ENCODE assay signal across 17 cellular contexts in the genomic region with DNA sequence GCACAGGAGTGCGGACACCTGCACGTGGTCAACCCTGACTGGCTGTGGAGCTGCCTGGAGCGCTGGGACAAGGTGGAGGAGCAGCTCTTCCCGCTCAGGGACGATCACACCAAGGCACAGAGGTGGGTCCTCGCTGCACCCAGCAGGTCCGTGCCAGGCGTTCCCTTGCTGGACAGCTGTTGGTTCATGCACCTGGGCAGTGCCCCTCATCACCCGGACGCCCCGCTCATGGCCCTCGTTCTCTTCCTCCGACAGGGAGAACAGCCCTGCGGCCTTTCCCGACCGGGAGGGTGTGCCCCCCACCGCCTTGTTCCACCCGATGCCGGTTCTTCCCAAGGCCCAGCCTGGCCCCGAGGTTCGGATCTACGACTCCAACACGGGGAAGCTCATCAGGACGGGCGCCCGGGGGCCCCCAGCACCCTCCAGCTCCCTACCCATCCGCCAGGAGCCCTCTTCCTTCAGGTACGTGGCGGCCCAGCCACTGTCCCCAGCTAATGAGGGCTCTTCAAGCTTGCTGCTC. TPM values are rescaled to one million over a fixed set of nuclear protein-coding genes. Genes with fewer than 3 reads are reported as not detected.
DNase-seq lines count a peak whose midpoint lies in the region; ATAC-seq and TF ChIP-seq lines count a peak whose summit lies in the region.
"Had no signal": no experiment of that assay in that cellular context is flagged by ENCODE, and none has a peak within 500 bp of the region (broad histone marks: within the 10 kb centered on the region; RNA-seq: fewer than 3 reads in every experiment).

No MANE protein-coding gene starts in this region.

- H3K4me3 ChIP-seq in Panc1 (ENCODE audit: low read depth in 2 of 2, low read length in 2 of 2): no peak overlapping the region
- no peak overlapping the region for H3K4me3 ChIP-seq in coronary artery
- no peak overlapping the region for H3K4me3 ChIP-seq in naive thymus-derived CD4-positive, alpha-beta T cell (ENCODE audit: low read length)
- H3K4me3 ChIP-seq in upper lobe of right lung: no peak overlapping the region
- H3K4me3 ChIP-seq: GM23248, HAP-1 had no signal

- DNase-seq in Panc1 (ENCODE audit: low read depth, low spot score) (no peak), coronary artery (ENCODE audit: low spot score) (peak; percentile 69), upper lobe of right lung (no peak), NCI-H510A (lab: John Stamatoyannopoulos, UW) (no peak)
- no peak for DNase-seq in naive thymus-derived CD4-positive, alpha-beta T cell
- DNase-seq: ACHN; BE2C; C1 segment of cervical spinal cord; CD4-positive, CD25-positive, alpha-beta regulatory T cell; COR-L47; DMS79; GF-D8; GM23248 had no signal

- H3K4me3 Mint-ChIP-seq in naive thymus-derived CD4-positive, alpha-beta T cell: no peak overlapping the region
- H3K4me3 Mint-ChIP-seq: CD4-positive, CD25-positive, alpha-beta regulatory T cell; CD8-positive, alpha-beta memory T cell had no signal

- H3K36me3 ChIP-seq in Panc1 (ENCODE audit: control insufficient read depth, insufficient read depth, low read length) (peaks cover 5% of the 10 kb centered on the region; the same call in 1 of the 2 replicates), upper lobe of right lung (peaks cover 81% of the 10 kb centered on the region)
- peaks cover 0 to 97% (median 11%) of the 10 kb centered on the region in 3 experiments for H3K36me3 ChIP-seq in naive thymus-derived CD4-positive, alpha-beta T cell (ENCODE audit: control insufficient read depth in 2 of 3, insufficient read depth in 3 of 3, low read length in 3 of 3)
- H3K36me3 ChIP-seq: BE2C had no signal

- H3K27me3 Mint-ChIP-seq in naive thymus-derived CD4-positive, alpha-beta T cell: no peaks in the 10 kb centered on the region
- H3K27me3 Mint-ChIP-seq: CD4-positive, CD25-positive, alpha-beta regulatory T cell had no signal

- POLR2A ChIA-PET in Panc1 (lab: Charles Lee): no interaction called here
- POLR2A ChIA-PET in naive thymus-derived CD4-positive, alpha-beta T cell (lab: Charles Lee): no interaction called here

- BruUV-seq in Panc1 (replicated peaks; lab: Mats Ljungman, UMichigan): no TSS peak

- no peaks in the 10 kb centered on the region for H3K9me3 ChIP-seq in Panc1 (ENCODE audit: control insufficient read depth, insufficient read depth, low read depth, low read length)
- H3K9me3 ChIP-seq in naive thymus-derived CD4-positive, alpha-beta T cell (ENCODE audit: control insufficient read depth in 2 of 3, low read length in 3 of 3): no peaks in the 10 kb centered on the region
- H3K9me3 ChIP-seq in upper lobe of right lung: no peaks in the 10 kb centered on the region
- H3K9me3 ChIP-seq: BE2C, HAP-1 had no signal

- peaks cover 0 to 10% (median 2%) of the 10 kb centered on the region in 7 donors for H3K4me1 Mint-ChIP-seq in naive thymus-derived CD4-positive, alpha-beta T cell

- intact Hi-C loops in Panc1 (cut with micrococcal nuclease; ENCODE audit: unreplicated experiment): no loop called here
- intact Hi-C loops in naive thymus-derived CD4-positive, alpha-beta T cell (cut with micrococcal nuclease): no loop called here
- intact Hi-C loops in upper lobe of right lung (cut with DNase I): no loop called here

- H3K27ac ChIP-seq in Panc1 (ENCODE audit: low read length) (no peak overlapping the region), coronary artery (no peak overlapping the region), upper lobe of right lung (no peak overlapping the region)
- H3K27ac ChIP-seq in naive thymus-derived CD4-positive, alpha-beta T cell (ENCODE audit: low read depth, low read length): no peak overlapping the region
- H3K27ac ChIP-seq: GM23248 had no signal

- H3K4me1 ChIP-seq in Panc1 (ENCODE audit: control insufficient read depth, insufficient read depth, low read length): no peaks in the 10 kb centered on the region
- H3K4me1 ChIP-seq in naive thymus-derived CD4-positive, alpha-beta T cell (ENCODE audit: control insufficient read depth in 2 of 2, insufficient read depth in 2 of 2, low read length in 2 of 2): no peaks in the 10 kb centered on the region
- no peaks in the 10 kb centered on the region for H3K4me1 ChIP-seq in upper lobe of right lung
- H3K4me1 ChIP-seq: BE2C, HAP-1 had no signal

- H3K27me3 ChIP-seq in Panc1 (ENCODE audit: control insufficient read depth, insufficient read depth, low read length) (no peaks in the 10 kb centered on the region), upper lobe of right lung (no peaks in the 10 kb centered on the region)
- H3K27me3 ChIP-seq in naive thymus-derived CD4-positive, alpha-beta T cell (ENCODE audit: control insufficient read depth in 2 of 2, insufficient read depth in 2 of 2, low read length in 2 of 2): no peaks in the 10 kb centered on the region
- H3K27me3 ChIP-seq: BE2C had no signal

- TF ChIP-seq CTCF in Panc1 (IDR thresholded peaks at IDR 0.05) (no peak), coronary artery (IDR thresholded peaks at IDR 0.05) (no peak), upper lobe of right lung (IDR thresholded peaks at IDR 0.05) (no peak)

- ATAC-seq in Panc1: 0 out of 2 replicates have a peak, but pooled peaks have one; percentile 33
- peak; percentile 23 for ATAC-seq in naive thymus-derived CD4-positive, alpha-beta T cell
- ATAC-seq in upper lobe of right lung: peak; percentile 8
- no peak for ATAC-seq in HG03159 (IDR thresholded peaks at IDR 0.05; ENCODE audit: unreplicated experiment)
- ATAC-seq in GM19328 (IDR thresholded peaks at IDR 0.05; ENCODE audit: unreplicated experiment): no peak

- in situ Hi-C loops in Panc1 (cut with HindIII; ENCODE audit: low pct_unique_long_range_greater_than_20kb, low sequenced_read_pairs): no loop called here

- peaks cover 20 to 66% (median 34%) of the 10 kb centered on the region in 5 donors for H3K36me3 Mint-ChIP-seq in naive thymus-derived CD4-positive, alpha-beta T cell

- H3K9me3 Mint-ChIP-seq in naive thymus-derived CD4-positive, alpha-beta T cell: peaks cover 0 to 7% (median 0%) of the 10 kb centered on the region in 11 donors
- H3K9me3 Mint-ChIP-seq: CD8-positive, alpha-beta memory T cell had no signal

- CTCF ChIA-PET in Panc1 (lab: Charles Lee): interaction anchor here (0.7 kb wide), 1 partner anchor 29 kb away, joined by 3 read pairs; no protein-coding TSS in a partner anchor
- CTCF ChIA-PET in naive thymus-derived CD4-positive, alpha-beta T cell (lab: Charles Lee): no interaction called here

- H3K27ac Mint-ChIP-seq in naive thymus-derived CD4-positive, alpha-beta T cell: no peak overlapping the region
- H3K27ac Mint-ChIP-seq: CD8-positive, alpha-beta memory T cell had no signal

RNA-seq across cellular contexts. Expression of a gene that starts 38.0 kb away (rescaled TPM):
- total RNA-seq in Panc1 (2021; ENCODE audit: unreplicated experiment) (52.8 TPM), upper lobe of right lung (23.0 TPM)
- 59.4 TPM for polyA plus RNA-seq in Panc1 (2012; ENCODE audit: insufficient read length)
- total RNA-seq in naive thymus-derived CD4-positive, alpha-beta T cell: 10 to 100 TPM; 38.8 to 75.3 (median 41.2) TPM
- 10 to 100 TPM; 11.6 to 30.6 TPM for polyA plus RNA-seq in naive thymus-derived CD4-positive, alpha-beta T cell

Comparison
In these comparisons a context has a peak if more than half of its experiments do, and no peak if none do; other contexts are left out.
1. ATAC-seq: peak in Panc1 (single experiment), naive thymus-derived CD4-positive, alpha-beta T cell (single experiment) and upper lobe of right lung (single experiment); none in HG03159 (single experiment) and GM19328 (single experiment).